Comparison of ENCODE assay signal across 26 cellular contexts in genomic region chr5:16981700-16982099, GRCh38. TPM values are rescaled to one million over a fixed set of nuclear protein-coding genes. Genes with fewer than 3 reads are reported as not detected.
"Had no signal": no experiment of that assay in that cellular context is flagged by ENCODE, and none has a peak within 500 bp of the region (broad histone marks: within the 10 kb centered on the region; RNA-seq: fewer than 3 reads in every experiment).

No MANE protein-coding gene starts in this region.

- H3K4me3 ChIP-seq: adrenal gland, body of pancreas had no signal

- H3K4me1 ChIP-seq: body of pancreas had no signal

- H3K27me3 ChIP-seq: adrenal gland, body of pancreas had no signal

- ATAC-seq: activated CD4-positive, alpha-beta T cell treated with anti-CD3 and anti-CD28 coated beads for 36 hours; activated CD8-positive, alpha-beta memory T cell treated with anti-CD3 and anti-CD28 coated beads, Interleukin-2, amount 10 ng/mL, durations not matched to agents 7 days and 5 days; activated CD8-positive, alpha-beta T cell treated with anti-CD3 and anti-CD28 coated beads, Interleukin-2, amount 10 ng/mL, durations not matched to agents 7 days and 5 days; activated naive CD8-positive, alpha-beta T cell treated with anti-CD3 and anti-CD28 coated beads, Interleukin-2, amount 50 U/mL, for 24 hours; body of pancreas; T-helper 17 cell had no signal

- H3K36me3 ChIP-seq: adrenal gland, WERI-Rb-1 had no signal

- H3K27ac ChIP-seq: adrenal gland, body of pancreas, epithelial cell of prostate, WERI-Rb-1 had no signal

- H3K9me3 ChIP-seq: adrenal gland, body of pancreas had no signal

- DNase-seq: activated CD4-positive, alpha-beta memory T cell treated with anti-CD3 and anti-CD28 coated beads for 36 hours; activated CD4-positive, alpha-beta T cell treated with anti-CD3 and anti-CD28 coated beads for 36 hours; activated CD4-positive, alpha-beta T cell treated with anti-CD3 and anti-CD28 coated beads, Interleukin-2, amount 10 ng/mL, durations not matched to agents 24 days and 14 days; activated CD4-positive, CD25-positive, alpha-beta regulatory T cell; activated CD4-positive, CD25-positive, alpha-beta regulatory T cell treated with anti-CD3 and anti-CD28 coated beads, Interleukin-2, amount 50 U/mL, for 72 hours; activated CD8-positive, alpha-beta memory T cell treated with anti-CD3 and anti-CD28 coated beads, Interleukin-2, amount 10 ng/mL, durations not matched to agents 7 days and 5 days; activated CD8-positive, alpha-beta memory T cell treated with anti-CD3 and anti-CD28 coated beads, Interleukin-2, amount 50 U/mL, for 4 hours; activated CD8-positive, alpha-beta T cell treated with anti-CD3 and anti-CD28 coated beads, Interleukin-2, amount 10 ng/mL, durations not matched to agents 7 days and 5 days; activated effector memory CD4-positive, alpha-beta T cell treated with anti-CD3 and anti-CD28 coated beads, Interleukin-2, amount 50 U/mL, for 16 hours; activated naive CD4-positive, alpha-beta T cell treated with anti-CD3 and anti-CD28 coated beads for 36 hours; activated naive CD8-positive, alpha-beta T cell treated with anti-CD3 and anti-CD28 coated beads for 36 hours; activated naive CD8-positive, alpha-beta T cell treated with anti-CD3 and anti-CD28 coated beads, Interleukin-2, amount 50 U/mL, for 24 hours; activated T-cell treated with anti-CD3 and anti-CD28 coated beads, Interleukin-2, amount 50 U/mL, for 1 hour; activated T-cell treated with anti-CD3 and anti-CD28 coated beads, Interleukin-2, amount 50 U/mL, for 48 hours; adrenal gland; amygdala; aorta; body of pancreas; caudate nucleus; cortex of kidney; effector CD4-positive, alpha-beta T cell; head of caudate nucleus; T-helper 17 cell; T1000; WERI-Rb-1 had no signal

RNA-seq across cellular contexts. Expression of gene MYO10, which starts 45.6 kb away (rescaled TPM):
- total RNA-seq: activated CD8-positive, alpha-beta memory T cell treated with anti-CD3 and anti-CD28 coated beads, Interleukin-2, amount 10 ng/mL, durations not matched to agents 7 days and 5 days; activated CD8-positive, alpha-beta T cell treated with anti-CD3 and anti-CD28 coated beads, Interleukin-2, amount 10 ng/mL, durations not matched to agents 7 days and 5 days had no signal
